8 cellular contexts compared by ENCODE assay signal in the genomic region with DNA sequence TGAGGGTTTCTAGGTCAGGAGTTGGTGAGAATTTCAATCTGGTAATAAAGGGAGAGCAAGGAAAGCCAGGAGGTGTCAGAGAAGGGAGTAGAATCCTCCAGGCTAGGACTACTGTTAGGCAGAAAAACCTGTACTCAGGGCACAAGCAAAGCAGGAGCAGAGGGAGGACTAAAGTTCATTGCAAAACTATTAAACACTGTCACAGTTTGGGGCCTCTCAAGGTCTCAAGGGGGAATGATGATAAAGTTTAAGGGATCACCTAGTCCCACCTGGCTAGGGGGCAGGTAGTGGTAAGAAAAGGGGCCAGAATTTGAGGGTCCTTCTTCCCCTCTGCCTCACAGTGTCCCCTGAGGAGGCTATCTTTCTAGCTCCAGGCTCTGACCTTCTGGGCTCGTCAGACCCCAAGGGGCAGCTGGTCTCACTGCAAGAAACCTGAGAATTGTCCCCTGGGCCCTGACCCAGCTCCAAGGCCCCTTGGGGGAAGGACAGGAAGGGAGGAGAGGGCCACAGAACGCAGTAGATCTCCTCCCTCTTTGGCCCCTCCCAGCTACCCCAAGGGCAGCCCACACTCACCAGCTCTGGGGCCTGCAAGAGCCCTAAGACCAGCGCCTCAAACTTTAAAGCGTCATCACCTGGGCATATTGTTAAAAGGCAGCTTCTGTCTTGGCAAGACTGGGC. TPM values are rescaled to one million over a fixed set of nuclear protein-coding genes. Genes with fewer than 3 reads are reported as not detected.
DNase-seq lines count a peak whose midpoint lies in the region; ATAC-seq, FAIRE-seq and TF ChIP-seq lines count a peak whose summit lies in the region.

No MANE protein-coding gene starts in this region.

- no peaks in the 10 kb centered on the region for H3K36me3 ChIP-seq in adrenal gland (replicated peaks in 1 of 2)
- H3K36me3 ChIP-seq in kidney (ENCODE audit: control insufficient read depth in 1 of 2, insufficient read depth in 2 of 2, low read length in 2 of 2) = no peaks in the 10 kb centered on the region
- no peaks in the 10 kb centered on the region for H3K36me3 ChIP-seq in stomach

- no peaks in the 10 kb centered on the region for H3K36me3 Mint-ChIP-seq in HFFc6 (ENCODE audit: low read depth)

- no peak for FAIRE-seq in kidney (lab: Jason Lieb, UNC)

- TF ChIP-seq CTCF in HFFc6 (IDR thresholded peaks at IDR 0.05) (no peak), adrenal gland (IDR thresholded peaks at IDR 0.05) (no peak), kidney (IDR thresholded peaks at IDR 0.05; ENCODE audit: borderline replicate concordance, extremely low read depth, insufficient read depth) (no peak), stomach (IDR thresholded peaks at IDR 0.05) (no peak)

- H3K27ac ChIP-seq in adrenal gland (peak overlapping the region; percentile 40 to 92 (median 84)), kidney (ENCODE audit: low read depth in 2 of 2, low read length in 2 of 2) (peak overlapping the region in 1 of 2 donors; percentile 8), stomach (peak overlapping the region; percentile 80 to 94 (median 87))

- TF ChIP-seq POLR2A in adrenal gland (IDR thresholded peaks at IDR 0.05) = no peak
- no peak for TF ChIP-seq POLR2A in stomach (IDR thresholded peaks at IDR 0.05)

- 9 to 17% (median 14%) methylated on average over 2 to 4 of the region's 4 CpGs for WGBS in adrenal gland, 4 donors
- WGBS in stomach, 5 donors = 22 to 37% (median 30%) methylated on average over 4 of the region's 4 CpGs

- peak overlapping the region; percentile 48 to 49 for H3K9ac ChIP-seq in kidney (ENCODE audit: low read length in 2 of 2)

- H3K27me3 Mint-ChIP-seq in HFFc6 (ENCODE audit: insufficient read depth) = peaks cover 13% of the 10 kb centered on the region

- H3K4me3 ChIP-seq in adrenal gland (peak overlapping the region; percentile 39 to 81 (median 72)), kidney (ENCODE audit: low read length in 2 of 2) (peak overlapping the region; percentile 66 to 70), stomach (peak overlapping the region; percentile 73 to 95 (median 82))

- H3K4me1 ChIP-seq in adrenal gland (replicated peaks in 1 of 2) (peaks cover 22 to 59% of the 10 kb centered on the region in 2 donors), kidney (ENCODE audit: control insufficient read depth in 1 of 2, insufficient read depth in 1 of 2, low read depth in 1 of 2, low read length in 2 of 2) (peaks cover 0 to 5% of the 10 kb centered on the region in 2 donors), stomach (peaks cover 20 to 63% (median 45%) of the 10 kb centered on the region in 4 donors)

- no peak overlapping the region for H3K27ac Mint-ChIP-seq in HFFc6

- H3K9me3 Mint-ChIP-seq in HFFc6 = no peaks in the 10 kb centered on the region

- H3K9me3 ChIP-seq in adrenal gland (replicated peaks in 1 of 3) = no peaks in the 10 kb centered on the region
- no peaks in the 10 kb centered on the region for H3K9me3 ChIP-seq in kidney (ENCODE audit: control insufficient read depth in 1 of 2, low read length in 2 of 2)
- no peaks in the 10 kb centered on the region for H3K9me3 ChIP-seq in stomach

- intact Hi-C loops in adrenal gland (cut with DNase I) (no loop called here), kidney (cut with DNase I) (no loop called here), stomach (cut with DNase I; ENCODE audit: low total_unique reads) (no loop called here)

- H3K27me3 ChIP-seq in adrenal gland (no peaks in the 10 kb centered on the region), stomach (no peaks in the 10 kb centered on the region)

- peaks cover 13% of the 10 kb centered on the region for H3K4me1 Mint-ChIP-seq in HFFc6 (ENCODE audit: low read depth)

- peak; percentile 77 for ATAC-seq in GM18498 (IDR thresholded peaks at IDR 0.05; ENCODE audit: unreplicated experiment)

- no peak for TF ChIP-seq EP300 in stomach (IDR thresholded peaks at IDR 0.05)

- DNase-seq in HFFc6 = no peak
- peak; percentile 32 for DNase-seq in NOMO-1 treated with dmso at 0.1 percent for 144 hours (lab: John Stamatoyannopoulos, UW; ENCODE audit: unreplicated experiment)
- peak; percentile 57 to 70 (median 67) for DNase-seq in adrenal gland
- DNase-seq in kidney = no peak
- DNase-seq in stomach = no peak
- DNase-seq in DMS153 treated with DMSO at 0.1 percent for 48 hours (lab: John Stamatoyannopoulos, UW; ENCODE audit: unreplicated experiment) = no peak
- DNase-seq in NCI-H345 (lab: John Stamatoyannopoulos, UW) = no peak

- peak overlapping the region; percentile 84 for H3K4me3 Mint-ChIP-seq in HFFc6

RNA-seq across cellular contexts. Expression of a gene that starts 1.0 kb away (rescaled TPM):
- 1 to 10 TPM in 1 of 6 experiments, under 1 TPM in 5; 0.43 to 1.1 (median 0.71) TPM for total RNA-seq in HFFc6 (2021; fragmentation: NEBNext Ultra II Directional; extraction: Animal tissue kit (Norgen Biotek cat#: 25700))
- total RNA-seq in adrenal gland (100 to 1,000 TPM; 123 to 241 (median 177) TPM), kidney (22.8 TPM), stomach (100 to 1,000 TPM in 1 of 5 donors, 10 to 100 TPM in 3, 1 to 10 TPM in 1; 5.5 to 173 (median 36.2) TPM)
- polyA plus RNA-seq in adrenal gland (100 to 1,000 TPM in 2 of 3 donors, 10 to 100 TPM in 1; 76.1 to 176 (median 148) TPM), kidney (ENCODE audit: insufficient read depth, low read depth, low replicate concordance) (11.1 TPM), stomach (10 to 100 TPM; 24.9 to 33.4 (median 28.6) TPM)

RNA-seq across cellular contexts. Expression of a gene that starts 30.1 kb away (rescaled TPM):
- 10 to 100 TPM; 26.0 to 34.8 (median 28.5) TPM for total RNA-seq in HFFc6 (2021; fragmentation: NEBNext Ultra II Directional; extraction: Animal tissue kit (Norgen Biotek cat#: 25700))
- 10 to 100 TPM; 45.0 to 79.8 (median 53.9) TPM for total RNA-seq in adrenal gland
- polyA plus RNA-seq in adrenal gland = 10 to 100 TPM; 15.5 to 62.9 (median 21.4) TPM
- total RNA-seq in kidney = 29.8 TPM
- polyA plus RNA-seq in kidney (ENCODE audit: insufficient read depth, low read depth, low replicate concordance) = 13.7 TPM
- total RNA-seq in stomach = 10 to 100 TPM in 4 of 5 donors, 1 to 10 TPM in 1; 3.5 to 57.2 (median 21.4) TPM
- 10 to 100 TPM in 1 of 3 donors, 1 to 10 TPM in 2; 3.2 to 27.7 (median 9.2) TPM for polyA plus RNA-seq in stomach

Comparison
In these comparisons a context has a peak if more than half of its experiments do, and no peak if none do; other contexts are left out.
1. DNase-seq: peak in NOMO-1 treated with dmso at 0.1 percent for 144 hours (single experiment) and adrenal gland (7 of 7); none in HFFc6 (single experiment), kidney (single experiment), stomach (single experiment), DMS153 treated with DMSO at 0.1 percent for 48 hours (single experiment) and NCI-H345 (single experiment).
2. Peak in every context shown above with its lines, with median percentiles within 50 percentile points of each other: H3K4me3 ChIP-seq.